ENCODE assay signal across 16 cellular contexts in genomic region chr12:109818900-109819500, GRCh38. TPM values are rescaled to one million over a fixed set of nuclear protein-coding genes. Genes with fewer than 3 reads are reported as not detected.
DNase-seq lines count a peak whose midpoint lies in the region; ATAC-seq, FAIRE-seq and TF ChIP-seq lines count a peak whose summit lies in the region.
"Had no signal": no experiment of that assay in that cellular context is flagged by ENCODE, and none has a peak within 500 bp of the region (broad histone marks: within the 10 kb centered on the region; RNA-seq: fewer than 3 reads in every experiment).

No MANE protein-coding gene starts in this region.

- no peaks in the 10 kb centered on the region for H4K20me1 ChIP-seq in HCT116 (ENCODE audit: insufficient read depth)
- peaks cover 18% of the 10 kb centered on the region for H4K20me1 ChIP-seq in astrocyte (ENCODE audit: insufficient read depth, low read length)
- H4K20me1 ChIP-seq: BLaER1 treated with 17β-estradiol and CSF1 and Interleukin-3, amounts not matched to agents 10 nM and 100 nM had no signal

- no peak overlapping the region for H2AFZ ChIP-seq in HCT116 (ENCODE audit: low read depth, low read length, poor library complexity, severe bottlenecking)
- H2AFZ ChIP-seq in astrocyte (ENCODE audit: low read depth, low read length), result no peak overlapping the region

- BruUV-seq in HCT116 (replicated peaks; lab: Mats Ljungman, UMichigan), result no TSS peak

- ATAC-seq in HCT116 (peak; percentile 28), foreskin keratinocyte (peak; percentile 85)

- RAD21 ChIA-PET in HCT116 (lab: Charles Lee; ENCODE audit: low non-redundant PET in 1 of 2, low total read pairs in 2 of 2, uncharacterized antibody in 2 of 2, unreplicated experiment in 2 of 2), result no interaction called here

- H3K4me3 Mint-ChIP-seq in astrocyte (ENCODE audit: unreplicated experiment), result no peak overlapping the region
- H3K4me3 Mint-ChIP-seq: activated CD4-positive, alpha-beta memory T cell treated with anti-CD3 and anti-CD28 coated beads, Interleukin-2, amount 10 ng/mL, durations not matched to agents 7 days and 5 days; activated naive CD4-positive, alpha-beta T cell treated with anti-CD3 and anti-CD28 coated beads, Interleukin-2, amount 10 ng/mL, durations not matched to agents 7 days and 5 days had no signal

- POLR2A ChIA-PET in HCT116 (lab: Charles Lee), result no interaction called here

- intact Hi-C loops in HCT116 (cut with micrococcal nuclease), result no loop called here

- TF ChIP-seq CTCF in HCT116 (IDR thresholded peaks at IDR 0.05 in 2 of 3, conservative IDR thresholded peaks at IDR 0.05 in 1 of 3; ENCODE audit: borderline replicate concordance in 1 of 3, insufficient read depth in 1 of 3, low read depth in 2 of 3, low read length in 2 of 3) (no peak), astrocyte (IDR thresholded peaks at IDR 0.05; ENCODE audit: insufficient read depth, low read depth, low read length) (no peak), foreskin keratinocyte (conservative IDR thresholded peaks at IDR 0.05) (peak; percentile 4)

- TF ChIP-seq POLR2A in HCT116 (IDR thresholded peaks at IDR 0.05; ENCODE audit: borderline replicate concordance, extremely low read depth, insufficient read depth, insufficient read length), result no peak

- H3K9me2 ChIP-seq in HCT116 (ENCODE audit: insufficient read depth), result no peaks in the 10 kb centered on the region

- TF ChIP-seq RAD21 in HCT116 (IDR thresholded peaks at IDR 0.05; ENCODE audit: low read depth), result no peak

- H3K4me3 ChIP-seq in HCT116 (replicated peaks in 1 of 2; ENCODE audit: low read depth in 1 of 2, low read length in 2 of 2) (no peak overlapping the region), astrocyte (ENCODE audit: insufficient read depth, low read depth, low read length) (no peak overlapping the region)
- H3K4me3 ChIP-seq: BLaER1 treated with 17β-estradiol and CSF1 and Interleukin-3, amounts not matched to agents 10 nM and 100 nM had no signal

- no peak overlapping the region for H3K27ac Mint-ChIP-seq in astrocyte (ENCODE audit: unreplicated experiment)
- H3K27ac Mint-ChIP-seq: activated CD4-positive, alpha-beta memory T cell treated with anti-CD3 and anti-CD28 coated beads, Interleukin-2, amount 10 ng/mL, durations not matched to agents 7 days and 5 days; activated naive CD4-positive, alpha-beta T cell treated with anti-CD3 and anti-CD28 coated beads, Interleukin-2, amount 10 ng/mL, durations not matched to agents 7 days and 5 days had no signal

- H3K36me3 ChIP-seq in HCT116 (ENCODE audit: control insufficient read depth in 1 of 2, insufficient read depth in 2 of 2, low read length in 2 of 2), result no peaks in the 10 kb centered on the region
- H3K36me3 ChIP-seq in astrocyte (ENCODE audit: insufficient read depth, low read length), result no peaks in the 10 kb centered on the region
- H3K36me3 ChIP-seq: BLaER1 treated with 17β-estradiol and CSF1 and Interleukin-3, amounts not matched to agents 10 nM and 100 nM had no signal

- no peaks in the 10 kb centered on the region for H3K36me3 Mint-ChIP-seq in astrocyte (ENCODE audit: low read depth, unreplicated experiment)
- H3K36me3 Mint-ChIP-seq: activated naive CD4-positive, alpha-beta T cell treated with anti-CD3 and anti-CD28 coated beads, Interleukin-2, amount 10 ng/mL, durations not matched to agents 7 days and 5 days had no signal

- peaks cover 3% of the 10 kb centered on the region for H3K27me3 Mint-ChIP-seq in astrocyte (ENCODE audit: low read depth, unreplicated experiment)

- H3K9me3 Mint-ChIP-seq in astrocyte (ENCODE audit: unreplicated experiment), result peaks cover 3% of the 10 kb centered on the region
- H3K9me3 Mint-ChIP-seq: activated CD4-positive, alpha-beta memory T cell treated with anti-CD3 and anti-CD28 coated beads, Interleukin-2, amount 10 ng/mL, durations not matched to agents 7 days and 5 days; activated naive CD4-positive, alpha-beta T cell treated with anti-CD3 and anti-CD28 coated beads, Interleukin-2, amount 10 ng/mL, durations not matched to agents 7 days and 5 days had no signal

- H3K9me3 ChIP-seq in HCT116 (ENCODE audit: control insufficient read depth in 1 of 2, insufficient read depth in 1 of 2, low read depth in 1 of 2, low read length in 2 of 2) (no peaks in the 10 kb centered on the region; a peak in 1 of 4 replicates), astrocyte (ENCODE audit: insufficient read depth, low read depth, low read length) (no peaks in the 10 kb centered on the region)
- H3K9me3 ChIP-seq: BLaER1 treated with 17β-estradiol and CSF1 and Interleukin-3, amounts not matched to agents 10 nM and 100 nM had no signal

- no peak overlapping the region for H3K27ac ChIP-seq in HCT116 (ENCODE audit: low read depth, low read length)
- H3K27ac ChIP-seq in astrocyte (ENCODE audit: low read depth, low read length), result no peak overlapping the region
- no peak overlapping the region for H3K27ac ChIP-seq in foreskin keratinocyte
- H3K27ac ChIP-seq: BLaER1 treated with 17β-estradiol and CSF1 and Interleukin-3, amounts not matched to agents 10 nM and 100 nM had no signal

- FAIRE-seq in astrocyte (lab: Jason Lieb, UNC), result no peak
- FAIRE-seq: urothelium cell line had no signal

- DNase-seq in AG08396 (ENCODE audit: low spot score) (peak; percentile 76), HCT116 (ENCODE audit: low read depth, low spot score) (no peak), astrocyte (ENCODE audit: low read depth) (peak; percentile 8), foreskin keratinocyte (peak; percentile 89 to 94), C1 segment of cervical spinal cord (lab: John Stamatoyannopoulos, UW) (no peak), NCI-H1092 (lab: John Stamatoyannopoulos, UW) (no peak), HT-29 (ENCODE audit: low spot score) (no peak)
- no peak for DNase-seq in NK-92 treated with Interleukin-12 subunit alpha and Interleukin-12 subunit beta, amount 100 ng/mL, for 24 hours (lab: John Stamatoyannopoulos, UW)
- DNase-seq: activated CD4-positive, alpha-beta memory T cell treated with anti-CD3 and anti-CD28 coated beads, Interleukin-2, amount 10 ng/mL, durations not matched to agents 7 days and 5 days; activated naive CD4-positive, alpha-beta T cell treated with anti-CD3 and anti-CD28 coated beads, Interleukin-2, amount 10 ng/mL, durations not matched to agents 7 days and 5 days; cortex of kidney; NCI-H1436; stimulated activated CD4-positive, alpha-beta T cell treated with anti-CD3 and anti-CD28 coated beads, Interleukin-12 subunit alpha, Interleukin-12 subunit beta, amount 100 ng/mL, for 4 hours had no signal

- H3K79me2 ChIP-seq in HCT116 (ENCODE audit: insufficient read depth, low read length) (no peaks in the 10 kb centered on the region), astrocyte (ENCODE audit: insufficient read depth, low read length) (no peaks in the 10 kb centered on the region)

- H3K4me1 Mint-ChIP-seq in astrocyte (ENCODE audit: low read depth, unreplicated experiment), result peaks cover 3% of the 10 kb centered on the region
- H3K4me1 Mint-ChIP-seq: activated CD4-positive, alpha-beta memory T cell treated with anti-CD3 and anti-CD28 coated beads, Interleukin-2, amount 10 ng/mL, durations not matched to agents 7 days and 5 days; activated naive CD4-positive, alpha-beta T cell treated with anti-CD3 and anti-CD28 coated beads, Interleukin-2, amount 10 ng/mL, durations not matched to agents 7 days and 5 days had no signal

- H3K4me2 ChIP-seq in HCT116 (ENCODE audit: low read length), result no peak overlapping the region
- no peak overlapping the region for H3K4me2 ChIP-seq in astrocyte (ENCODE audit: low read length)
- H3K4me2 ChIP-seq: BLaER1 treated with 17β-estradiol and CSF1 and Interleukin-3, amounts not matched to agents 10 nM and 100 nM had no signal

- H3K9ac ChIP-seq in HCT116 (ENCODE audit: low read length) (no peak overlapping the region), astrocyte (ENCODE audit: low read length) (no peak overlapping the region)
- H3K9ac ChIP-seq: BLaER1 treated with 17β-estradiol and CSF1 and Interleukin-3, amounts not matched to agents 10 nM and 100 nM had no signal

- H3K27me3 ChIP-seq in HCT116 (ENCODE audit: insufficient read depth, low read length) (no peaks in the 10 kb centered on the region), astrocyte (ENCODE audit: insufficient read depth, low read length) (peaks cover 8% of the 10 kb centered on the region), foreskin keratinocyte (no peaks in the 10 kb centered on the region)
- H3K27me3 ChIP-seq: BLaER1 treated with 17β-estradiol and CSF1 and Interleukin-3, amounts not matched to agents 10 nM and 100 nM had no signal

- H3K4me1 ChIP-seq in HCT116 (ENCODE audit: control insufficient read depth in 1 of 2, insufficient read depth in 2 of 2, low read length in 2 of 2) (peaks cover 9 to 36% of the 10 kb centered on the region in 2 experiments; a peak in 3 of 4 replicates), astrocyte (ENCODE audit: insufficient read depth, low read length) (no peaks in the 10 kb centered on the region), foreskin keratinocyte (peaks cover 17% of the 10 kb centered on the region)

- CTCF ChIA-PET in HCT116 (lab: Charles Lee), result interaction anchor here (1.2 kb wide), 1 partner anchor 26 kb away, joined by 3 read pairs; no protein-coding TSS in a partner anchor

TF ChIP-seq in HCT116, 20 proteins besides CTCF, POLR2A, EP300 and RAD21 (continues in another document):
- TF ChIP-seq EGR1 (IDR thresholded peaks at IDR 0.05; ENCODE audit: low read depth) (no peak), ZBTB33 (IDR thresholded peaks at IDR 0.05; ENCODE audit: extremely low read depth, insufficient replicate concordance, low read length) (no peak), POLR2AphosphoS5 (IDR thresholded peaks at IDR 0.05; ENCODE audit: low read depth, low read length) (no peak), SP1 (IDR thresholded peaks at IDR 0.05; ENCODE audit: low read depth) (no peak)

RNA-seq across cellular contexts. Expression of gene TRPV4, which starts 14.2 kb away (rescaled TPM):
- total RNA-seq in HCT116 (2021; ENCODE audit: unreplicated experiment) (0.54 TPM), astrocyte (0.75 and 0.84 TPM in 2 replicates), foreskin keratinocyte (0.82 and 1.5 TPM in 2 replicates)
- 0.30 and 0.36 TPM in 2 replicates for polyA plus RNA-seq in HCT116 (2012)
- polyA plus RNA-seq in foreskin keratinocyte, result 0.71 and 1.2 TPM in 2 replicates
- total RNA-seq in HT-29 (2014; rRNA removed; shearing (Covaris generic)), result 0.05 TPM in 1 of 2 replicates, not detected in the other
- total RNA-seq: activated CD4-positive, alpha-beta memory T cell treated with anti-CD3 and anti-CD28 coated beads, Interleukin-2, amount 10 ng/mL, durations not matched to agents 7 days and 5 days; T-helper 2 cell treated with Interferon-gamma antibody and Interleukin-4, amounts not matched to agents 100 ng/mL and 5 ng/mL, for 36 hours had no signal

Comparison
In these comparisons a context has a peak if more than half of its experiments do, and no peak if none do; other contexts are left out.
1. DNase-seq: peak in AG08396 (single experiment), astrocyte (single experiment) and foreskin keratinocyte (2 of 2); none in HCT116 (single experiment), C1 segment of cervical spinal cord (0 of 14), NCI-H1092 (single experiment), NK-92 treated with Interleukin-12 subunit alpha and Interleukin-12 subunit beta, amount 100 ng/mL, for 24 hours (single experiment) and HT-29 (single experiment).